ENCODE assay signal across 1 cellular context in the genomic region with DNA sequence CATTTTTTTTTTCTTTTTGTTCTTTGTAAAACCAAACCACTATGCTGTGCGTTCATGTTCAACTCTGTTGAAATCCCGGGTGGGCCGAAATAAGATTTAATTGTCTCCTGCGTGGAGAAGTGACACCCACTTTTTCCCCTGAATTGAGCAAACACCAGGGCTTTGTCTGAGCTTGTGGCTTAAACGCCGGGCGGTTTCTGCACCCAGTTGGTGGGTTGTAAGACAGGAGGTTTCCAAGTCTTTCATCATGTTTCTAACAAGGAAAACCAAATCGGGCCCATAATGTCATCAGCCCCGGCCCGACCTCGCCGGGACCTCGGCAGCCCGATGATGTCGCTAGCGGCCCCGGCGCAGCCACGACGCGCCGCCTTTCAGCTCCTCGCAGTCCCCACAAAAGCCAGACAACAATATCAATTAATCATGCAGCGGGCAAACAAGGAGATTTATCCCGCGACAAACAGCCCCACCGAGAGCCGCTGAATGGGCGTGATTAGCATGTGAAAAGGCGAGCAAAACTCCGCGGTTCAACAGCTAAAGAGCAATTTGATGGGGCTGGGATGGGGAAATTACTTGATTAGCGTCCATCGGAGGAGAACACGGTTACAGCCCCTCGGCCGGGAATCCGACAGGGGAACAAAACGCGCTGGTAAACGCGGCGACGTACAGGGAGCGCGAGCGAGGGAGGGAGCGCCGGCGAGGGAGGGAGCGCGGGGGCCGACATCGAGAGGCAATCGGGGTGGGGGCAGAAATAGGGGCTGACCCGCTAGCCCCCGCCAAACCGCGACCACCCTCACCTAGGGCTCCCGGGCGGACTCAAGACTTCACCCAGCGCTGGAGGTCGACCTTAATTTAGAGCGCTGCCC.
TF ChIP-seq lines count a peak whose summit lies in the region.

No MANE protein-coding gene starts in this region.

TF ChIP-seq in IMR-90, 13 proteins besides CTCF, POLR2A, EP300 and RAD21:
- TF ChIP-seq, protein P1, sequence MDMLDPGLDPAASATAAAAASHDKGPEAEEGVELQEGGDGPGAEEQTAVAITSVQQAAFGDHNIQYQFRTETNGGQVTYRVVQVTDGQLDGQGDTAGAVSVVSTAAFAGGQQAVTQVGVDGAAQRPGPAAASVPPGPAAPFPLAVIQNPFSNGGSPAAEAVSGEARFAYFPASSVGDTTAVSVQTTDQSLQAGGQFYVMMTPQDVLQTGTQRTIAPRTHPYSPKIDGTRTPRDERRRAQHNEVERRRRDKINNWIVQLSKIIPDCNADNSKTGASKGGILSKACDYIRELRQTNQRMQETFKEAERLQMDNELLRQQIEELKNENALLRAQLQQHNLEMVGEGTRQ (IDR thresholded peaks at IDR 0.05; ENCODE audit: low read depth, low read length), result no peak
- no peak for TF ChIP-seq CHD1 (IDR thresholded peaks at IDR 0.05; ENCODE audit: low read depth, low read length)
- no peak for TF ChIP-seq MAZ (IDR thresholded peaks at IDR 0.05; ENCODE audit: borderline replicate concordance, low read depth, low read length)
- no peak for TF ChIP-seq CEBPB (IDR thresholded peaks at IDR 0.05; ENCODE audit: low read depth, low read length)
- no peak for TF ChIP-seq RCOR1 (IDR thresholded peaks at IDR 0.05; ENCODE audit: insufficient replicate concordance, low read length)
- TF ChIP-seq, protein P2, sequence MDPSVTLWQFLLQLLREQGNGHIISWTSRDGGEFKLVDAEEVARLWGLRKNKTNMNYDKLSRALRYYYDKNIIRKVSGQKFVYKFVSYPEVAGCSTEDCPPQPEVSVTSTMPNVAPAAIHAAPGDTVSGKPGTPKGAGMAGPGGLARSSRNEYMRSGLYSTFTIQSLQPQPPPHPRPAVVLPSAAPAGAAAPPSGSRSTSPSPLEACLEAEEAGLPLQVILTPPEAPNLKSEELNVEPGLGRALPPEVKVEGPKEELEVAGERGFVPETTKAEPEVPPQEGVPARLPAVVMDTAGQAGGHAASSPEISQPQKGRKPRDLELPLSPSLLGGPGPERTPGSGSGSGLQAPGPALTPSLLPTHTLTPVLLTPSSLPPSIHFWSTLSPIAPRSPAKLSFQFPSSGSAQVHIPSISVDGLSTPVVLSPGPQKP (IDR thresholded peaks at IDR 0.05; ENCODE audit: borderline replicate concordance, low read depth, low read length), result no peak
- TF ChIP-seq FOS (IDR thresholded peaks at IDR 0.05; ENCODE audit: low read depth, low read length), result no peak
- TF ChIP-seq MXI1 (IDR thresholded peaks at IDR 0.05; ENCODE audit: borderline replicate concordance, low read depth, low read length), result no peak
- TF ChIP-seq SMC3 (IDR thresholded peaks at IDR 0.05; ENCODE audit: low read depth, low read length), result no peak
- no peak for TF ChIP-seq NFE2L2 (IDR thresholded peaks at IDR 0.05; ENCODE audit: low read depth, low read length)
- TF ChIP-seq BHLHE40 (IDR thresholded peaks at IDR 0.05; ENCODE audit: low read depth, low read length), result no peak
- TF ChIP-seq RFX5 (IDR thresholded peaks at IDR 0.05; ENCODE audit: low read depth, low read length), result no peak
- TF ChIP-seq MAFK (IDR thresholded peaks at IDR 0.05; ENCODE audit: low read depth, low read length), result no peak
